9 cellular contexts compared by ENCODE assay signal in genomic region chr18:59514193-59514592, GRCh38.
DNase-seq lines count a peak whose midpoint lies in the region; ATAC-seq and TF ChIP-seq lines count a peak whose summit lies in the region.
"Had no signal": no experiment of that assay in that cellular context is flagged by ENCODE, and none has a peak within 500 bp of the region (broad histone marks: within the 10 kb centered on the region; RNA-seq: fewer than 3 reads in every experiment).

No MANE protein-coding gene starts in this region.

- CTCF ChIA-PET in HEK293 (lab: Yijun Ruan, JAX), result interaction anchor here (0.7 to 1.4 kb wide), 7 partner anchors 54 to 1422 kb away, joined by 3 to 6 read pairs (median 3); partner anchors contain the start of gene CCBE1

- TF ChIP-seq CTCF in HEK293 (tag by site-specific recombination; IDR thresholded peaks at IDR 0.05), result no peak
- no peak for TF ChIP-seq CTCF in left lung (IDR thresholded peaks at IDR 0.05)
- TF ChIP-seq CTCF in suprapubic skin (IDR thresholded peaks at IDR 0.05), result no peak

- peak; percentile 64 for ATAC-seq in left lung

- no peaks in the 10 kb centered on the region for H3K27me3 ChIP-seq in left lung
- no peaks in the 10 kb centered on the region for H3K27me3 ChIP-seq in suprapubic skin
- H3K27me3 ChIP-seq: vagina had no signal

- intact Hi-C loops in left lung (cut with DNase I), result no loop called here
- intact Hi-C loops in posterior cingulate gyrus (cut with DNase I), result no loop called here

- WGBS in suprapubic skin, result 14% methylated on average over 14 of the region's 14 CpGs

- POLR2A ChIA-PET in HEK293 (lab: Yijun Ruan, JAX), result no interaction called here

- H3K27ac ChIP-seq in HEK293 (ENCODE audit: extremely low read depth, low read depth, low read length), result no peak overlapping the region
- H3K27ac ChIP-seq in left lung, result peak overlapping the region in 1 of 2 donors; percentile 30
- no peak overlapping the region for H3K27ac ChIP-seq in suprapubic skin
- H3K27ac ChIP-seq: vagina had no signal

- TF ChIP-seq POLR2A in suprapubic skin (IDR thresholded peaks at IDR 0.05), result no peak

- DNase-seq in cerebellum (ENCODE audit: low spot score) (peak; percentile 27), left lung (peak in 1 of 2 donors; percentile 47), suprapubic skin (ENCODE audit: low spot score in 2 of 2) (peak; percentile 83 to 87), NCI-H1694 (lab: John Stamatoyannopoulos, UW) (no peak), NCI-H2029 (lab: John Stamatoyannopoulos, UW) (no peak), posterior cingulate gyrus (no peak), GM19240 (ENCODE audit: insufficient read length, low spot score) (no peak)

- peaks cover 22% of the 10 kb centered on the region for H3K4me1 ChIP-seq in HEK293 (ENCODE audit: control insufficient read depth, insufficient read depth, low read length)
- H3K4me1 ChIP-seq in left lung, result peaks cover 4 to 6% of the 10 kb centered on the region in 2 donors
- H3K4me1 ChIP-seq in suprapubic skin, result peaks cover 57% of the 10 kb centered on the region

- TF ChIP-seq EP300 in suprapubic skin (IDR thresholded peaks at IDR 0.05), result no peak

- H3K36me3 ChIP-seq in HEK293 (ENCODE audit: control insufficient read depth in 2 of 2, insufficient read depth in 1 of 2, low read length in 2 of 2), result no peaks in the 10 kb centered on the region
- no peaks in the 10 kb centered on the region for H3K36me3 ChIP-seq in left lung
- H3K36me3 ChIP-seq in suprapubic skin, result no peaks in the 10 kb centered on the region
- H3K36me3 ChIP-seq: vagina had no signal

- H3K9me3 ChIP-seq in HEK293 (ENCODE audit: control insufficient read depth, insufficient read depth, low read depth, low read length) (no peaks in the 10 kb centered on the region), left lung (no peaks in the 10 kb centered on the region), suprapubic skin (no peaks in the 10 kb centered on the region)
- H3K9me3 ChIP-seq: vagina had no signal

- H3K4me3 ChIP-seq in HEK293 (ENCODE audit: low read depth, low read length), result no peak overlapping the region
- no peak overlapping the region for H3K4me3 ChIP-seq in left lung
- no peak overlapping the region for H3K4me3 ChIP-seq in suprapubic skin
- H3K4me3 ChIP-seq: vagina had no signal

TF ChIP-seq in HEK293, 187 proteins besides CTCF, POLR2A, EP300 and RAD21 (continues in another document):
- TF ChIP-seq ZNF449 (tag by site-specific recombination; IDR thresholded peaks at IDR 0.05) (peak; percentile 56; the same call in 1 of the 2 replicates), GFI1B (tag by site-specific recombination; IDR thresholded peaks at IDR 0.05) (peak; percentile 36; the same call in 1 of the 2 replicates), ZNF248 (tag by site-specific recombination; IDR thresholded peaks at IDR 0.05) (no peak), ZNF600 (tag by site-specific recombination; IDR thresholded peaks at IDR 0.05) (peak; percentile 63; the same call in 1 of the 2 replicates), PRDM6 (tag by site-specific recombination; IDR thresholded peaks at IDR 0.05) (no peak), ZXDB (tag by site-specific recombination; IDR thresholded peaks at IDR 0.05) (peak; percentile 39; the same call in 1 of the 2 replicates), SP7 (tag by site-specific recombination; IDR thresholded peaks at IDR 0.05) (peak; percentile 55; the same call in 1 of the 2 replicates), ZNF280D (tag by site-specific recombination; IDR thresholded peaks at IDR 0.05) (0 out of 2 replicates have a peak, but pooled peaks have one; percentile 49), ZNF792 (tag by site-specific recombination; IDR thresholded peaks at IDR 0.05) (0 out of 2 replicates have a peak, but pooled peaks have one; percentile 24), FEZF1 (tag by site-specific recombination; IDR thresholded peaks at IDR 0.05) (peak; percentile 56), ZNF658 (tag by site-specific recombination; IDR thresholded peaks at IDR 0.05) (no peak), ZNF791 (tag by site-specific recombination; IDR thresholded peaks at IDR 0.05) (no peak), ZBTB48 (tag by site-specific recombination; IDR thresholded peaks at IDR 0.05) (no peak), GLIS1 (tag by site-specific recombination; IDR thresholded peaks at IDR 0.05) (peak; percentile 77), ZNF521 (tag by site-specific recombination; IDR thresholded peaks at IDR 0.05) (no peak), ZNF488 (tag by site-specific recombination; IDR thresholded peaks at IDR 0.05) (no peak), ZSCAN16 (tag by site-specific recombination; IDR thresholded peaks at IDR 0.05) (no peak), OSR2 (tag by site-specific recombination; IDR thresholded peaks at IDR 0.05) (peak; percentile 56), KLF17 (tag by site-specific recombination; IDR thresholded peaks at IDR 0.05) (peak; percentile 36; the same call in 1 of the 2 replicates), BCL11B (tag by site-specific recombination; IDR thresholded peaks at IDR 0.05; ENCODE audit: low read depth) (no peak), ZNF391 (tag by site-specific recombination; IDR thresholded peaks at IDR 0.05; ENCODE audit: borderline replicate concordance, low read depth) (no peak)

Comparison
In these comparisons a context has a peak if more than half of its experiments do, and no peak if none do; other contexts are left out.
1. DNase-seq: peak in cerebellum (single experiment) and suprapubic skin (2 of 2); none in NCI-H1694 (single experiment), NCI-H2029 (single experiment), posterior cingulate gyrus (0 of 10) and GM19240 (single experiment).